Comparison of ENCODE assay signal across 25 cellular contexts in the genomic region with DNA sequence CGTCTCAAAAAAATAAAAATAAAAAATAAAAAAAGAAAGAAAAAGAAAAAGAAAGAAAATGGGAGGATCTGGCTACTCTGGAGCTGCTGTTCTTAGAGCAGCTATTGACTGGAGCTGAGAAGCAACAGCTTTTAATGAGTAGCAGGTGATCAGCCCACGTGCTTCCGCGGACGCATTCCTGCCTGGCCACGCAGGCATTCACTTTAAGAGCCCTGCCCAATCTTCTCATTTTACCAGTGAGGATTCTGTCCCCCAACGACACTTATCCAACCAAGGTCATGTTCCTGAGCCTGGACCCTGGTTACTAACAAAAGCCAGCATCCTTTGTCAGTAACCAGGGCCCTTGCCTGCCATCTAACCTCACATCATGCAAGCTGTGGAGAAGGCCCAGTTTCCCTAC.
DNase-seq lines count a peak whose midpoint lies in the region; ATAC-seq and TF ChIP-seq lines count a peak whose summit lies in the region.
"Had no signal": no experiment of that assay in that cellular context is flagged by ENCODE, and none has a peak within 500 bp of the region (broad histone marks: within the 10 kb centered on the region; RNA-seq: fewer than 3 reads in every experiment).

No MANE protein-coding gene starts in this region.

- no peaks in the 10 kb centered on the region for H3K27me3 ChIP-seq in WERI-Rb-1 (ENCODE audit: insufficient read depth, low read depth, severe bottlenecking)
- no peaks in the 10 kb centered on the region for H3K27me3 ChIP-seq in psoas muscle (ENCODE audit: insufficient read depth in 3 of 3, low read length in 2 of 3)
- no peaks in the 10 kb centered on the region for H3K27me3 ChIP-seq in dorsolateral prefrontal cortex
- H3K27me3 ChIP-seq: ascending aorta, tibial nerve had no signal

- no peaks in the 10 kb centered on the region for H3K9me3 Mint-ChIP-seq in stimulated activated naive B cell treated with anti-CD40 and anti-IgM and Interleukin-4, amounts not matched to agents 10 μg/mL and 1 μg/mL and 100 μg/mL, for 72 hours
- H3K9me3 Mint-ChIP-seq: activated naive CD4-positive, alpha-beta T cell treated with anti-CD3 and anti-CD28 coated beads, Interleukin-2, amount 10 ng/mL, durations not matched to agents 7 days and 5 days; activated T-cell treated with anti-CD3 and anti-CD28 coated beads, Interleukin-2, amount 50 U/mL, for 72 hours; CD8-positive, alpha-beta memory T cell; mesothelial cell of epicardium; natural killer cell treated with Interleukin-12 subunit alpha and Interleukin-12 subunit beta and Interleukin-15 and Interleukin-18, amount 100 ng/mL, for 72 hours had no signal

- H3K4me3 ChIP-seq in WERI-Rb-1 (ENCODE audit: low read depth, low read length) (no peak overlapping the region), foreskin fibroblast (ENCODE audit: low read depth in 1 of 2, low read length in 2 of 2) (no peak overlapping the region), psoas muscle (no peak overlapping the region), dorsolateral prefrontal cortex (no peak overlapping the region)
- H3K4me3 ChIP-seq: ascending aorta, SJSA1, tibial nerve had no signal

- DNase-seq in EH (ENCODE audit: low read depth) (peak; percentile 27), WERI-Rb-1 (no peak), foreskin fibroblast (peak; percentile 30 to 81), psoas muscle (no peak), dorsolateral prefrontal cortex (no peak), DMS53 treated with DMSO at 0.1 percent for 48 hours (lab: John Stamatoyannopoulos, UW; ENCODE audit: unreplicated experiment) (no peak)
- no peak for DNase-seq in stimulated activated naive B cell treated with anti-CD40 and anti-IgM and Interleukin-4, amounts not matched to agents 10 μg/mL and 1 μg/mL and 100 μg/mL, for 72 hours
- DNase-seq: activated CD4-positive, alpha-beta T cell treated with anti-CD3 and anti-CD28 coated beads for 4 hours; activated naive CD4-positive, alpha-beta T cell treated with anti-CD3 and anti-CD28 coated beads, Interleukin-2, amount 10 ng/mL, durations not matched to agents 7 days and 5 days; activated T-cell treated with anti-CD3 and anti-CD28 coated beads, Interleukin-2, amount 50 U/mL, for 72 hours; CD8-positive, alpha-beta memory T cell; DMS79 treated with DMSO at 0.1 percent for 48 hours; NCI-H1417 treated with DMSO at 0.1 percent for 48 hours; NCI-H2107; NCI-H510A treated with DMSO at 0.1 percent for 48 hours; stimulated activated CD4-positive, alpha-beta T cell treated with anti-CD3 and anti-CD28 coated beads, Interleukin-4, amount 100 ng/mL, for 24 hours; stimulated activated naive CD8-positive, alpha-beta T cell treated with anti-CD3 and anti-CD28 coated beads, Interleukin-15, Interleukin-2, amounts not matched to agents 100 U/mL and 50 U/mL, for 24 hours had no signal

- TF ChIP-seq CTCF in WERI-Rb-1 (IDR thresholded peaks at IDR 0.05; ENCODE audit: low read depth, low read length) (no peak), foreskin fibroblast (IDR thresholded peaks at IDR 0.05; ENCODE audit: low read depth, low read length) (no peak), psoas muscle (IDR thresholded peaks at IDR 0.05) (no peak), dorsolateral prefrontal cortex (IDR thresholded peaks at IDR 0.05 in 54 of 56, conservative IDR thresholded peaks at IDR 0.05 in 2 of 56; ENCODE audit: low read depth in 1 of 56, partially characterized antibody in 56 of 56) (no peak)

- ATAC-seq in psoas muscle: peak; percentile 52 to 70 (median 68)
- no peak for ATAC-seq in GM19328 (IDR thresholded peaks at IDR 0.05; ENCODE audit: unreplicated experiment)
- no peak for ATAC-seq in stimulated activated naive B cell treated with anti-CD40 and anti-IgM and Interleukin-4, amounts not matched to agents 10 μg/mL and 1 μg/mL and 100 μg/mL, for 72 hours (replicated peaks)
- ATAC-seq: left colon; stimulated activated naive CD8-positive, alpha-beta T cell treated with anti-CD3 and anti-CD28 coated beads, Interleukin-15, Interleukin-2, amounts not matched to agents 100 U/mL and 50 U/mL, for 24 hours had no signal

- H3K36me3 ChIP-seq in WERI-Rb-1: no peaks in the 10 kb centered on the region
- no peaks in the 10 kb centered on the region for H3K36me3 ChIP-seq in psoas muscle (ENCODE audit: insufficient read depth in 1 of 2, low read depth in 1 of 2)
- H3K36me3 ChIP-seq: ascending aorta, SJSA1 had no signal

- 24 to 50% (median 31%) methylated on average over 7 of the region's 7 CpGs for WGBS in psoas muscle, 3 donors

- H3K27me3 Mint-ChIP-seq in stimulated activated naive B cell treated with anti-CD40 and anti-IgM and Interleukin-4, amounts not matched to agents 10 μg/mL and 1 μg/mL and 100 μg/mL, for 72 hours: peaks cover 4 to 11% of the 10 kb centered on the region in 2 donors
- H3K27me3 Mint-ChIP-seq: CD8-positive, alpha-beta memory T cell; natural killer cell treated with Interleukin-12 subunit alpha and Interleukin-12 subunit beta and Interleukin-15 and Interleukin-18, amount 100 ng/mL, for 72 hours had no signal

- no peaks in the 10 kb centered on the region for H3K4me1 Mint-ChIP-seq in stimulated activated naive B cell treated with anti-CD40 and anti-IgM and Interleukin-4, amounts not matched to agents 10 μg/mL and 1 μg/mL and 100 μg/mL, for 72 hours
- H3K4me1 Mint-ChIP-seq: activated naive CD4-positive, alpha-beta T cell treated with anti-CD3 and anti-CD28 coated beads, Interleukin-2, amount 10 ng/mL, durations not matched to agents 7 days and 5 days; CD8-positive, alpha-beta memory T cell had no signal

- peak overlapping the region; percentile 4; the same call in 1 of the 2 replicates for H3K27ac ChIP-seq in WERI-Rb-1
- H3K27ac ChIP-seq in psoas muscle: peak overlapping the region; percentile 91
- no peak overlapping the region for H3K27ac ChIP-seq in dorsolateral prefrontal cortex
- H3K27ac ChIP-seq: ascending aorta, epithelial cell of prostate, SJSA1, tibial nerve had no signal

- no peak overlapping the region for H3K27ac Mint-ChIP-seq in stimulated activated naive B cell treated with anti-CD40 and anti-IgM and Interleukin-4, amounts not matched to agents 10 μg/mL and 1 μg/mL and 100 μg/mL, for 72 hours
- H3K27ac Mint-ChIP-seq: activated naive CD4-positive, alpha-beta T cell treated with anti-CD3 and anti-CD28 coated beads, Interleukin-2, amount 10 ng/mL, durations not matched to agents 7 days and 5 days; activated T-cell treated with anti-CD3 and anti-CD28 coated beads, Interleukin-2, amount 50 U/mL, for 72 hours; CD8-positive, alpha-beta memory T cell; mesothelial cell of epicardium; natural killer cell treated with Interleukin-12 subunit alpha and Interleukin-12 subunit beta and Interleukin-15 and Interleukin-18, amount 100 ng/mL, for 72 hours had no signal

- intact Hi-C loops in psoas muscle (cut with DNase I) (loop anchor here (2.0 to 10.0 kb wide), 2 partner anchors 40 to 386 kb away; no protein-coding TSS in a partner anchor), dorsolateral prefrontal cortex (cut with DNase I) (loop anchor here in 1 of 2 donors (5.0 kb wide), 1 partner anchor 38 kb away; no protein-coding TSS in a partner anchor)

- H3K36me3 Mint-ChIP-seq in stimulated activated naive B cell treated with anti-CD40 and anti-IgM and Interleukin-4, amounts not matched to agents 10 μg/mL and 1 μg/mL and 100 μg/mL, for 72 hours: no peaks in the 10 kb centered on the region
- H3K36me3 Mint-ChIP-seq: activated naive CD4-positive, alpha-beta T cell treated with anti-CD3 and anti-CD28 coated beads, Interleukin-2, amount 10 ng/mL, durations not matched to agents 7 days and 5 days; CD8-positive, alpha-beta memory T cell; mesothelial cell of epicardium; natural killer cell treated with Interleukin-12 subunit alpha and Interleukin-12 subunit beta and Interleukin-15 and Interleukin-18, amount 100 ng/mL, for 72 hours had no signal

- no peaks in the 10 kb centered on the region for H3K9me3 ChIP-seq in WERI-Rb-1 (ENCODE audit: severe bottlenecking)
- no peaks in the 10 kb centered on the region for H3K9me3 ChIP-seq in psoas muscle
- H3K9me3 ChIP-seq: ascending aorta, SJSA1, tibial nerve had no signal

- H3K4me1 ChIP-seq in psoas muscle: peaks cover 59% of the 10 kb centered on the region
- H3K4me1 ChIP-seq: ascending aorta, SJSA1 had no signal

- no peak overlapping the region for H3K4me3 Mint-ChIP-seq in stimulated activated naive B cell treated with anti-CD40 and anti-IgM and Interleukin-4, amounts not matched to agents 10 μg/mL and 1 μg/mL and 100 μg/mL, for 72 hours
- H3K4me3 Mint-ChIP-seq: activated naive CD4-positive, alpha-beta T cell treated with anti-CD3 and anti-CD28 coated beads, Interleukin-2, amount 10 ng/mL, durations not matched to agents 7 days and 5 days; activated T-cell treated with anti-CD3 and anti-CD28 coated beads, Interleukin-2, amount 50 U/mL, for 72 hours; CD8-positive, alpha-beta memory T cell; mesothelial cell of epicardium; natural killer cell treated with Interleukin-12 subunit alpha and Interleukin-12 subunit beta and Interleukin-15 and Interleukin-18, amount 100 ng/mL, for 72 hours had no signal

Comparison
In these comparisons a context has a peak if more than half of its experiments do, and no peak if none do; other contexts are left out.
1. DNase-seq: peak in EH (single experiment) and foreskin fibroblast (2 of 2); none in WERI-Rb-1 (single experiment), psoas muscle (0 of 2), dorsolateral prefrontal cortex (0 of 10), DMS53 treated with DMSO at 0.1 percent for 48 hours (single experiment) and stimulated activated naive B cell treated with anti-CD40 and anti-IgM and Interleukin-4, amounts not matched to agents 10 μg/mL and 1 μg/mL and 100 μg/mL, for 72 hours (single experiment).
2. H3K27ac ChIP-seq: peak in WERI-Rb-1 (single experiment) and psoas muscle (single experiment); none in dorsolateral prefrontal cortex (0 of 59).
3. ATAC-seq: peak in psoas muscle (4 of 4); none in GM19328 (single experiment) and stimulated activated naive B cell treated with anti-CD40 and anti-IgM and Interleukin-4, amounts not matched to agents 10 μg/mL and 1 μg/mL and 100 μg/mL, for 72 hours (0 of 2).